8 cellular contexts compared by ENCODE assay signal in the genomic region with DNA sequence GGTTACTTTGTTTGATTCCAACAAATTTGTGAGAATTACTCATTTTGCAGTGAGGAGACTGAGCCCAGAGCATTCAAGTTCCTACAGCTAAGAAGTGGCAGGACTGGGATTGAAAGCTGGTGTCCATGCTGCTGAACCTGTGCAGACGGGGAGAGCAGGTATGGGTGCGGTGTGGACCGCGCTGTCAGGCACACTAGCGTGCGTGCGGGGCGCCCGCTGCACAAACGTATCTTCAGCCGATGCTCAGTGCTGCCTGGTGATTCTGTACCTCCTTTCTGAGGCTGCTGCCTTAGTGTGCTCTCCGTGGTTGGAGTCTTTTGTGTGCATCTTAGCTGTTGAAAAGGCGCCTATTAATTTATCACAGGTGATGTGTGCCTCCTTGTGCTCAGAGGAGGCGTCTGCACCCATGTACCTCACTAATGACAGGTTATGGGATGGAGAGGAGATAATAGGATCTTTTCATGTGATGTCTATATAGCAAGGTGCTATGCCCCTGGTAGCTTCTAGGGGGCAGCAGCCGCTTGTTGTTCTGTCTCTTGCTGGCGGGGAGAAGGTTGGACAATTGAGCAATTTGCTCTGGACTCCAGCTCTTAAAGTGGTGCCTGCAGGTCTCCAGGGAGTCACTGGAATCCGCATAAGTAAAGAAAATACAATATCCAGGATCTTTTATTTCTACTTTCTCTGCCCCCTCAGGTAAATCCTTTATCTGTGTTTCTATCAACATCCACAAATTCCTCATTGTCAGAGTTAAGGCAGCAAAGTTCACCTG. TPM values are rescaled to one million over a fixed set of nuclear protein-coding genes. Genes with fewer than 3 reads are reported as not detected.
DNase-seq lines count a peak whose midpoint lies in the region; ATAC-seq and TF ChIP-seq lines count a peak whose summit lies in the region.

No MANE protein-coding gene starts in this region.

- H3K36me3 Mint-ChIP-seq in effector memory CD8-positive, alpha-beta T cell (ENCODE audit: insufficient read depth) = peaks cover 17% of the 10 kb centered on the region

- no peaks in the 10 kb centered on the region for H3K27me3 ChIP-seq in thoracic aorta (replicated peaks; ENCODE audit: insufficient read depth)

- H3K27ac Mint-ChIP-seq in effector memory CD8-positive, alpha-beta T cell = peak overlapping the region; percentile 20 to 69

- H3K9me3 ChIP-seq in thoracic aorta = no peaks in the 10 kb centered on the region

- H3K36me3 ChIP-seq in thoracic aorta = no peaks in the 10 kb centered on the region

- peaks cover 32% of the 10 kb centered on the region in 2 donors for H3K4me1 Mint-ChIP-seq in effector memory CD8-positive, alpha-beta T cell (ENCODE audit: low read depth in 2 of 2)

- no peak overlapping the region for H3K27ac ChIP-seq in thoracic aorta

- ATAC-seq in effector memory CD8-positive, alpha-beta T cell (replicated peaks) = peak; percentile 46
- ATAC-seq in thoracic aorta (ENCODE audit: insufficient number of reproducible peaks, low FRiP score, low read depth) (no peak), GM21390 (IDR thresholded peaks at IDR 0.05; ENCODE audit: unreplicated experiment) (no peak)

- H3K27me3 Mint-ChIP-seq in effector memory CD8-positive, alpha-beta T cell = no peaks in the 10 kb centered on the region

- DNase-seq in DMS153 (lab: John Stamatoyannopoulos, UW) (peak; percentile 92), HT-29 (ENCODE audit: low spot score) (peak; percentile 82), NCI-H774 (lab: John Stamatoyannopoulos, UW) (peak; percentile 33), midbrain (lab: John Stamatoyannopoulos, UW) (peak; percentile 56), thoracic aorta (ENCODE audit: low spot score) (peak; percentile 46)
- peak; percentile 49 to 56 for DNase-seq in activated CD4-positive, alpha-beta T cell treated with anti-CD3 and anti-CD28 coated beads, Interleukin-2, amount 50 U/mL, for 48 hours
- peak; percentile 33 to 47 (median 40) for DNase-seq in effector memory CD8-positive, alpha-beta T cell

- H3K4me3 ChIP-seq in thoracic aorta = no peak overlapping the region

- H3K9me3 Mint-ChIP-seq in effector memory CD8-positive, alpha-beta T cell = no peaks in the 10 kb centered on the region

- peaks cover 11 to 35% of the 10 kb centered on the region in 2 donors for H3K4me1 ChIP-seq in thoracic aorta (ENCODE audit: control insufficient read depth in 1 of 2, low read depth in 2 of 2)

- H3K4me3 Mint-ChIP-seq in effector memory CD8-positive, alpha-beta T cell = no peak overlapping the region

- peak; percentile 82 for TF ChIP-seq CTCF in thoracic aorta (IDR thresholded peaks at IDR 0.05)

RNA-seq across cellular contexts. Expression of gene PEX14, which starts 32.5 kb away (rescaled TPM):
- 22.2 and 26.6 TPM in 2 replicates for total RNA-seq in HT-29 (2014; rRNA removed; shearing (Covaris generic))
- total RNA-seq in thoracic aorta = 10 to 100 TPM; 11.5 to 22.6 TPM

RNA-seq across cellular contexts. Expression of gene DFFA, which starts 35.0 kb away (rescaled TPM):
- 41.2 and 43.2 TPM in 2 replicates for total RNA-seq in HT-29 (2014; rRNA removed; shearing (Covaris generic))
- total RNA-seq in thoracic aorta = 10 to 100 TPM; 14.8 to 16.4 TPM

RNA-seq across cellular contexts. Expression of gene CORT, which starts 57.5 kb away (rescaled TPM):
- 0.23 TPM in 1 of 2 replicates, not detected in the other for total RNA-seq in HT-29 (2014; rRNA removed; shearing (Covaris generic))
- not detected for total RNA-seq in thoracic aorta

Comparison
In these comparisons a context has a peak if more than half of its experiments do, and no peak if none do; other contexts are left out.
1. DNase-seq: peak in every context shown above with its lines; median percentile 92 in DMS153; 82 in HT-29; 56 in midbrain; 52 in activated CD4-positive, alpha-beta T cell treated with anti-CD3 and anti-CD28 coated beads, Interleukin-2, amount 50 U/mL, for 48 hours; 46 in thoracic aorta; 40 in effector memory CD8-positive, alpha-beta T cell; 33 in NCI-H774.